Comparison of ENCODE assay signal across 9 cellular contexts in genomic region chr20:56360133-56360898, GRCh38. TPM values are rescaled to one million over a fixed set of nuclear protein-coding genes. Genes with fewer than 3 reads are reported as not detected.
DNase-seq lines count a peak whose midpoint lies in the region; ATAC-seq and TF ChIP-seq lines count a peak whose summit lies in the region.
"Had no signal": no experiment of that assay in that cellular context is flagged by ENCODE, and none has a peak within 500 bp of the region (broad histone marks: within the 10 kb centered on the region; RNA-seq: fewer than 3 reads in every experiment).

No MANE protein-coding gene starts in this region.

- DNase-seq in activated T-cell treated with anti-CD3 and anti-CD28 coated beads, Interleukin-2, amount 50 U/mL, for 24 hours, result no peak
- DNase-seq in activated T-cell treated with anti-CD3 and anti-CD28 coated beads, Interleukin-2, amount 50 U/mL, for 48 hours, result no peak
- DNase-seq in right lobe of liver (peak; percentile 49 to 82 (median 80)), thoracic aorta (ENCODE audit: low spot score) (no peak), NCI-H1417 (lab: John Stamatoyannopoulos, UW) (no peak)
- no peak for DNase-seq in stimulated activated CD4-positive, alpha-beta T cell treated with anti-CD3 and anti-CD28 coated beads, Interleukin-2, amount 100 ng/mL, for 48 hours

- H3K36me3 Mint-ChIP-seq in activated T-cell treated with anti-CD3 and anti-CD28 coated beads, Interleukin-2, amount 50 U/mL, for 24 hours (ENCODE audit: low read depth), result no peaks in the 10 kb centered on the region
- peaks cover 16% of the 10 kb centered on the region for H3K36me3 Mint-ChIP-seq in brain

- H3K27ac Mint-ChIP-seq in activated T-cell treated with anti-CD3 and anti-CD28 coated beads, Interleukin-2, amount 50 U/mL, for 24 hours, result peak overlapping the region; percentile 16
- peak overlapping the region; percentile 78 to 97 (median 93) for H3K27ac Mint-ChIP-seq in brain

- H3K4me3 ChIP-seq in right lobe of liver, result peak overlapping the region; percentile 81 to 96 (median 88)
- H3K4me3 ChIP-seq in thoracic aorta, result peak overlapping the region; percentile 99

- H3K27ac ChIP-seq in right lobe of liver, result peak overlapping the region; percentile 3 to 93 (median 85)
- H3K27ac ChIP-seq in thoracic aorta, result peak overlapping the region; percentile 82 to 83
- H3K27ac ChIP-seq: SK-N-MC had no signal

- H3K4me1 Mint-ChIP-seq in activated T-cell treated with anti-CD3 and anti-CD28 coated beads, Interleukin-2, amount 50 U/mL, for 24 hours (ENCODE audit: low read depth), result peaks cover 21% of the 10 kb centered on the region
- peaks cover 40% of the 10 kb centered on the region for H3K4me1 Mint-ChIP-seq in brain

- no peaks in the 10 kb centered on the region for H3K9me3 ChIP-seq in right lobe of liver
- no peaks in the 10 kb centered on the region for H3K9me3 ChIP-seq in thoracic aorta

- H3K36me3 ChIP-seq in right lobe of liver, result peaks cover 0 to 7% (median 0%) of the 10 kb centered on the region in 4 donors
- H3K36me3 ChIP-seq in thoracic aorta, result peaks cover 9% of the 10 kb centered on the region

- intact Hi-C loops in right lobe of liver (cut with DNase I), result no loop called here

- no peaks in the 10 kb centered on the region for H3K9me3 Mint-ChIP-seq in activated T-cell treated with anti-CD3 and anti-CD28 coated beads, Interleukin-2, amount 50 U/mL, for 24 hours
- H3K9me3 Mint-ChIP-seq in brain, result no peaks in the 10 kb centered on the region

- peak; percentile 44 to 64 (median 55) for ATAC-seq in right lobe of liver
- ATAC-seq in thoracic aorta (ENCODE audit: insufficient number of reproducible peaks, low FRiP score, low read depth), result no peak
- ATAC-seq in GM18907 (IDR thresholded peaks at IDR 0.05; ENCODE audit: unreplicated experiment), result no peak

- H3K27me3 ChIP-seq in right lobe of liver, result no peaks in the 10 kb centered on the region
- no peaks in the 10 kb centered on the region for H3K27me3 ChIP-seq in thoracic aorta (replicated peaks; ENCODE audit: insufficient read depth)

- WGBS in right lobe of liver (ENCODE audit: insufficient coverage, low coverage, low lambda C conversion rate, missing lambda C conversion rate), result 58% methylated on average over 10 of the region's 13 CpGs

- peaks cover 0 to 17% (median 0%) of the 10 kb centered on the region in 4 donors for H3K4me1 ChIP-seq in right lobe of liver
- peaks cover 9 to 30% of the 10 kb centered on the region in 2 donors for H3K4me1 ChIP-seq in thoracic aorta (ENCODE audit: control insufficient read depth in 1 of 2, low read depth in 2 of 2)

- peak overlapping the region; percentile 85 for H3K4me3 Mint-ChIP-seq in activated T-cell treated with anti-CD3 and anti-CD28 coated beads, Interleukin-2, amount 50 U/mL, for 24 hours
- peak overlapping the region; percentile 89 to 96 (median 95) for H3K4me3 Mint-ChIP-seq in brain

- TF ChIP-seq CTCF in brain (conservative IDR thresholded peaks at IDR 0.05) (no peak), right lobe of liver (IDR thresholded peaks at IDR 0.05) (no peak), thoracic aorta (IDR thresholded peaks at IDR 0.05) (no peak)

- no peaks in the 10 kb centered on the region for H3K27me3 Mint-ChIP-seq in activated T-cell treated with anti-CD3 and anti-CD28 coated beads, Interleukin-2, amount 50 U/mL, for 24 hours
- H3K27me3 Mint-ChIP-seq in brain, result no peaks in the 10 kb centered on the region

- no peak for TF ChIP-seq POLR2A in right lobe of liver (IDR thresholded peaks at IDR 0.05)

RNA-seq across cellular contexts. Expression of gene FAM210B, which starts 1.5 kb away (rescaled TPM):
- polyA plus RNA-seq in brain (ENCODE audit: insufficient read depth, low read depth, low replicate concordance), result 191 TPM
- total RNA-seq in right lobe of liver, result 10 to 100 TPM; 31.6 to 66.5 (median 42.8) TPM
- 10 to 100 TPM; 35.2 to 37.3 TPM for total RNA-seq in thoracic aorta

RNA-seq across cellular contexts. Expression of gene AURKA, which starts 31.7 kb away (rescaled TPM):
- 26.3 TPM for polyA plus RNA-seq in brain (ENCODE audit: insufficient read depth, low read depth, low replicate concordance)
- 1 to 10 TPM; 1.5 to 7.4 (median 2.5) TPM for total RNA-seq in right lobe of liver
- under 1 TPM in 1 of 2 donors, not detected in 1; 0.41 TPM for total RNA-seq in thoracic aorta

RNA-seq across cellular contexts. Expression of gene CSTF1, which starts 32.1 kb away (rescaled TPM):
- polyA plus RNA-seq in brain (ENCODE audit: insufficient read depth, low read depth, low replicate concordance), result 27.0 TPM
- total RNA-seq in right lobe of liver (10 to 100 TPM; 14.9 to 27.2 (median 16.6) TPM), thoracic aorta (10 to 100 TPM in 1 of 2 donors, 1 to 10 TPM in 1; 4.6 to 22.5 TPM)

RNA-seq across cellular contexts. Expression of gene CASS4, which starts 51.7 kb away (rescaled TPM):
- 1.0 TPM for polyA plus RNA-seq in brain (ENCODE audit: insufficient read depth, low read depth, low replicate concordance)
- total RNA-seq in right lobe of liver, result 1 to 10 TPM in 2 of 6 experiments, under 1 TPM in 4; 0.66 to 2.1 (median 0.83) TPM
- total RNA-seq in thoracic aorta, result 1 to 10 TPM; 3.0 to 3.1 TPM

Comparison
In these comparisons a context has a peak if more than half of its experiments do, and no peak if none do; other contexts are left out.
1. DNase-seq: peak in right lobe of liver (3 of 3); none in activated T-cell treated with anti-CD3 and anti-CD28 coated beads, Interleukin-2, amount 50 U/mL, for 24 hours (single experiment), activated T-cell treated with anti-CD3 and anti-CD28 coated beads, Interleukin-2, amount 50 U/mL, for 48 hours (0 of 2), thoracic aorta (single experiment), stimulated activated CD4-positive, alpha-beta T cell treated with anti-CD3 and anti-CD28 coated beads, Interleukin-2, amount 100 ng/mL, for 48 hours (0 of 2) and NCI-H1417 (0 of 3).
2. ATAC-seq: peak in right lobe of liver (4 of 4); none in thoracic aorta (single experiment) and GM18907 (single experiment).